In the genomic region with DNA sequence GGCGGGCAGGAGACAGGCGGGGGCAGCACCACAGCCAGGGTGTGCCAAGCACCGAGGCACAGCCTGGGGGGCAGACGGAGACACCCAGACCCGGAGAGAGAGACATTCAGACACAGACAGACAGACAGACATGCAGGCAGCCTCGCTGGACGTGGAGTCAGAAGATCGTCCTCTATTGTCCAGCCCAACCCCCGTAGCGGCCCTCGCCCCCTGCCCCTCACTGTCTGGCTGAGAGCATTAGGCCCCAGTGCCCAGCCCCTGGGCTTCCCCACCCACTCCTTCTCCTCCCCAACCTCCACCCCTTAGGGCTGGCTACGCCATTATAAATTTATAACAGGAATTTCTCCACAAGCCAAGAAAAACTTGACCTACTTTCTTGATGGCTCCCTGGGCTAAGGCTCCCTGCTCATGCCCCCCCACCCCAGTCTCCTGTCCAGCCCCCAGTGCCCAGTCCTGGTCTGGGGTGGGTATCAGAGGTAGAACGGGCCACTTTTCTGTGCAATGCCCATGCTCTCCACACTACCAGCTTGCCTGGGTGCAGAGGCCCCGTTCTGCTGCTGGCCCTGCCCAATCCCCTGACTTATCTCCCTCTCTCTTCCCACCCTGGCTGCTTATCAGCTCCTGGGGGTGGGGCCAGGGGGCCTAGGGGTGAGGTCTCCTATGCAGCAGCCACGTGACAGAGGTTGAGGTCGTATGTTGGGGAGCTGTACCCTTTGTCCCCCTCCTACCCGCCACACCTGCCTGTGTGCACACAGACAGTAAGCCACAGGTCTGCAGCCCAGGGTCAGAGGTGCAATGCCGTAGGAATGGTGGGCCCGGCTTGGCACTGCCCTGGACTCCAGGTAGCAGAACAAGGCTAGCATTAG, we compare ENCODE assay signal across 1 cellular context.
A peak's percentile ranks its signal among the peaks of the same experiment; 100 is the strongest.
TF ChIP-seq lines count a peak whose summit lies in the region.

No MANE protein-coding gene starts in this region.

TF ChIP-seq in HepG2, 621 proteins besides CTCF, POLR2A, EP300 and RAD21 (continued from another document and continues in another):
- TF ChIP-seq CBX1 (IDR thresholded peaks at IDR 0.05; ENCODE audit: low read depth) (no peak), REPIN1 (CRISPR knock-in tag; IDR thresholded peaks at IDR 0.05; ENCODE audit: borderline replicate concordance, low read depth) (no peak), JUND (CRISPR knock-in tag; IDR thresholded peaks at IDR 0.05) (no peak), DMAP1 (CRISPR knock-in tag; IDR thresholded peaks at IDR 0.05) (no peak), ZNF777 (CRISPR knock-in tag; IDR thresholded peaks at IDR 0.05) (no peak; the same call in 1 of the 2 replicates), CHD4 (IDR thresholded peaks at IDR 0.05; ENCODE audit: borderline replicate concordance, low read length) (no peak; the same call in 1 of the 2 replicates), ZNF766 (CRISPR knock-in tag; IDR thresholded peaks at IDR 0.05; ENCODE audit: borderline replicate concordance) (no peak), ZBTB7B (CRISPR knock-in tag; IDR thresholded peaks at IDR 0.05) (no peak; the same call in 1 of the 2 replicates), NFYC (CRISPR knock-in tag; IDR thresholded peaks at IDR 0.05) (no peak), PBX2 (CRISPR knock-in tag; IDR thresholded peaks at IDR 0.05) (no peak), CEBPB (IDR thresholded peaks at IDR 0.05; ENCODE audit: borderline replicate concordance, low read depth, low read length) (no peak), BRF2 (CRISPR knock-in tag; IDR thresholded peaks at IDR 0.05) (no peak), ZNF672 (CRISPR knock-in tag; IDR thresholded peaks at IDR 0.05) (no peak), GATAD2A (CRISPR knock-in tag; IDR thresholded peaks at IDR 0.05) (peak; percentile 24; the same call in 1 of the 2 replicates), SOX5 (CRISPR knock-in tag; IDR thresholded peaks at IDR 0.05; ENCODE audit: borderline replicate concordance) (peak; percentile 51), ZNF652 (CRISPR knock-in tag; IDR thresholded peaks at IDR 0.05; ENCODE audit: borderline replicate concordance, low read depth) (no peak), PATZ1 (CRISPR knock-in tag; IDR thresholded peaks at IDR 0.05) (peak; percentile 92), ZNF512B (CRISPR knock-in tag; IDR thresholded peaks at IDR 0.05; ENCODE audit: borderline replicate concordance) (peak; percentile 72; the same call in 1 of the 2 replicates), RXRA (CRISPR knock-in tag; IDR thresholded peaks at IDR 0.05) (peak; percentile 32; the same call in 1 of the 2 replicates), GABPA (IDR thresholded peaks at IDR 0.05; ENCODE audit: low read depth, low read length) (no peak), GABPA (CRISPR knock-in tag; IDR thresholded peaks at IDR 0.05; ENCODE audit: low read depth) (no peak), ISX (CRISPR knock-in tag; conservative IDR thresholded peaks at IDR 0.05) (no peak), TEAD3 (CRISPR knock-in tag; optimal IDR thresholded peaks at IDR 0.05; ENCODE audit: borderline replicate concordance) (peak; percentile 8), MEIS1 (CRISPR knock-in tag; IDR thresholded peaks at IDR 0.05; ENCODE audit: borderline replicate concordance) (0 out of 2 replicates have a peak, but pooled peaks have one; percentile 20), ATF3 (CRISPR knock-in tag; IDR thresholded peaks at IDR 0.05) (no peak), ZNF543 (CRISPR knock-in tag; IDR thresholded peaks at IDR 0.05) (no peak), NBN (conservative IDR thresholded peaks at IDR 0.05) (no peak), RFX5 (IDR thresholded peaks at IDR 0.05; ENCODE audit: low read depth, low read length) (no peak), SRSF4 (IDR thresholded peaks at IDR 0.05; ENCODE audit: low read depth, low read length, poor library complexity, severe bottlenecking) (no peak), JDP2 (CRISPR knock-in tag; IDR thresholded peaks at IDR 0.05; ENCODE audit: borderline replicate concordance) (no peak), MAX (IDR thresholded peaks at IDR 0.05) (peak; percentile 71; the same call in 1 of the 2 replicates), SPEN (CRISPR knock-in tag; IDR thresholded peaks at IDR 0.05; ENCODE audit: low read depth) (peak; percentile 50; the same call in 1 of the 2 replicates), NR2C2 (CRISPR knock-in tag; IDR thresholded peaks at IDR 0.05; ENCODE audit: borderline replicate concordance) (peak; percentile 25; the same call in 1 of the 2 replicates)
- TF ChIP-seq, protein P1, sequence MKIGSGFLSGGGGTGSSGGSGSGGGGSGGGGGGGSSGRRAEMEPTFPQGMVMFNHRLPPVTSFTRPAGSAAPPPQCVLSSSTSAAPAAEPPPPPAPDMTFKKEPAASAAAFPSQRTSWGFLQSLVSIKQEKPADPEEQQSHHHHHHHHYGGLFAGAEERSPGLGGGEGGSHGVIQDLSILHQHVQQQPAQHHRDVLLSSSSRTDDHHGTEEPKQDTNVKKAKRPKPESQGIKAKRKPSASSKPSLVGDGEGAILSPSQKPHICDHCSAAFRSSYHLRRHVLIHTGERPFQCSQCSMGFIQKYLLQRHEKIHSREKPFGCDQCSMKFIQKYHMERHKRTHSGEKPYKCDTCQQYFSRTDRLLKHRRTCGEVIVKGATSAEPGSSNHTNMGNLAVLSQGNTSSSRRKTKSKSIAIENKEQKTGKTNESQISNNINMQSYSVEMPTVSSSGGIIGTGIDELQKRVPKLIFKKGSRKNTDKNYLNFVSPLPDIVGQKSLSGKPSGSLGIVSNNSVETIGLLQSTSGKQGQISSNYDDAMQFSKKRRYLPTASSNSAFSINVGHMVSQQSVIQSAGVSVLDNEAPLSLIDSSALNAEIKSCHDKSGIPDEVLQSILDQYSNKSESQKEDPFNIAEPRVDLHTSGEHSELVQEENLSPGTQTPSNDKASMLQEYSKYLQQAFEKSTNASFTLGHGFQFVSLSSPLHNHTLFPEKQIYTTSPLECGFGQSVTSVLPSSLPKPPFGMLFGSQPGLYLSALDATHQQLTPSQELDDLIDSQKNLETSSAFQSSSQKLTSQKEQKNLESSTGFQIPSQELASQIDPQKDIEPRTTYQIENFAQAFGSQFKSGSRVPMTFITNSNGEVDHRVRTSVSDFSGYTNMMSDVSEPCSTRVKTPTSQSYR (CRISPR knock-in tag; IDR thresholded peaks at IDR 0.05; ENCODE audit: borderline replicate concordance): peak; percentile 52; the same call in 1 of the 2 replicates
- TF ChIP-seq, protein P2, sequence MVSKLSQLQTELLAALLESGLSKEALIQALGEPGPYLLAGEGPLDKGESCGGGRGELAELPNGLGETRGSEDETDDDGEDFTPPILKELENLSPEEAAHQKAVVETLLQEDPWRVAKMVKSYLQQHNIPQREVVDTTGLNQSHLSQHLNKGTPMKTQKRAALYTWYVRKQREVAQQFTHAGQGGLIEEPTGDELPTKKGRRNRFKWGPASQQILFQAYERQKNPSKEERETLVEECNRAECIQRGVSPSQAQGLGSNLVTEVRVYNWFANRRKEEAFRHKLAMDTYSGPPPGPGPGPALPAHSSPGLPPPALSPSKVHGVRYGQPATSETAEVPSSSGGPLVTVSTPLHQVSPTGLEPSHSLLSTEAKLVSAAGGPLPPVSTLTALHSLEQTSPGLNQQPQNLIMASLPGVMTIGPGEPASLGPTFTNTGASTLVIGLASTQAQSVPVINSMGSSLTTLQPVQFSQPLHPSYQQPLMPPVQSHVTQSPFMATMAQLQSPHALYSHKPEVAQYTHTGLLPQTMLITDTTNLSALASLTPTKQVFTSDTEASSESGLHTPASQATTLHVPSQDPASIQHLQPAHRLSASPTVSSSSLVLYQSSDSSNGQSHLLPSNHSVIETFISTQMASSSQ (IDR thresholded peaks at IDR 0.05; ENCODE audit: low read depth): no peak
- TF ChIP-seq, protein P2 (CRISPR knock-in tag; IDR thresholded peaks at IDR 0.05; ENCODE audit: borderline replicate concordance): 0 out of 2 replicates have a peak, but pooled peaks have one; percentile 57
- TF ChIP-seq, protein P3, sequence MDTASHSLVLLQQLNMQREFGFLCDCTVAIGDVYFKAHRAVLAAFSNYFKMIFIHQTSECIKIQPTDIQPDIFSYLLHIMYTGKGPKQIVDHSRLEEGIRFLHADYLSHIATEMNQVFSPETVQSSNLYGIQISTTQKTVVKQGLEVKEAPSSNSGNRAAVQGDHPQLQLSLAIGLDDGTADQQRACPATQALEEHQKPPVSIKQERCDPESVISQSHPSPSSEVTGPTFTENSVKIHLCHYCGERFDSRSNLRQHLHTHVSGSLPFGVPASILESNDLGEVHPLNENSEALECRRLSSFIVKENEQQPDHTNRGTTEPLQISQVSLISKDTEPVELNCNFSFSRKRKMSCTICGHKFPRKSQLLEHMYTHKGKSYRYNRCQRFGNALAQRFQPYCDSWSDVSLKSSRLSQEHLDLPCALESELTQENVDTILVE (CRISPR knock-in tag; IDR thresholded peaks at IDR 0.05): no peak
- TF ChIP-seq, protein P4, sequence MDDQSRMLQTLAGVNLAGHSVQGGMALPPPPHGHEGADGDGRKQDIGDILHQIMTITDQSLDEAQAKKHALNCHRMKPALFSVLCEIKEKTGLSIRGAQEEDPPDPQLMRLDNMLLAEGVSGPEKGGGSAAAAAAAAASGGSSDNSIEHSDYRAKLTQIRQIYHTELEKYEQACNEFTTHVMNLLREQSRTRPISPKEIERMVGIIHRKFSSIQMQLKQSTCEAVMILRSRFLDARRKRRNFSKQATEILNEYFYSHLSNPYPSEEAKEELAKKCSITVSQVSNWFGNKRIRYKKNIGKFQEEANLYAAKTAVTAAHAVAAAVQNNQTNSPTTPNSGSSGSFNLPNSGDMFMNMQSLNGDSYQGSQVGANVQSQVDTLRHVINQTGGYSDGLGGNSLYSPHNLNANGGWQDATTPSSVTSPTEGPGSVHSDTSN (CRISPR knock-in tag; IDR thresholded peaks at IDR 0.05; ENCODE audit: borderline replicate concordance): no peak
